Comparison of ENCODE assay signal across 14 cellular contexts in the genomic region with DNA sequence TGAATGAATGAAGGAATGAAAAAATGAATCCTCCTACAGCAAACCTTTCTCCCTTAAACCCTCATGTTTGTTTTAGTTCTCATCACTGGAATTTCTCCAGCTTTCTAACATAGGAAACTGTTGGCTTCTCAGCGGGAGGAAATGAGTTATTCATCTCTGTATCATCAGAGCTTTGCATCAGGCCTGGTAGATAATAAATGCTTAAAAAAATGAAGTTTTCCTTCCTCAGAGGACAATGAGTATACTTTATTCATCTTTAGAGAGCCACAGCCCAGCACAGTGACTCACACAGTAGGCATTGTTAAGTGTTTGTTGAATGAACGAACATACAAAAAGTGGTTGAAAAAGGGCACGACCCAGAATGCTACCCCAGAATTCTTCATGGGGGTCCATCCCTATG.
DNase-seq lines count a peak whose midpoint lies in the region; ATAC-seq and TF ChIP-seq lines count a peak whose summit lies in the region.
"Had no signal": no experiment of that assay in that cellular context is flagged by ENCODE, and none has a peak within 500 bp of the region (broad histone marks: within the 10 kb centered on the region; RNA-seq: fewer than 3 reads in every experiment).

No MANE protein-coding gene starts in this region.

- no peaks in the 10 kb centered on the region for H3K36me3 Mint-ChIP-seq in nephron (ENCODE audit: low read depth)
- H3K36me3 Mint-ChIP-seq in activated naive CD4-positive, alpha-beta T cell treated with anti-CD3 and anti-CD28 coated beads for 36 hours (ENCODE audit: low read depth): no peaks in the 10 kb centered on the region
- H3K36me3 Mint-ChIP-seq: activated naive CD8-positive, alpha-beta T cell had no signal

- no peak overlapping the region for H3K4me3 Mint-ChIP-seq in nephron
- no peak overlapping the region for H3K4me3 Mint-ChIP-seq in activated naive CD4-positive, alpha-beta T cell treated with anti-CD3 and anti-CD28 coated beads for 36 hours
- H3K4me3 Mint-ChIP-seq: activated CD4-positive, alpha-beta memory T cell treated with anti-CD3 and anti-CD28 coated beads, Interleukin-2, amount 10 ng/mL, durations not matched to agents 7 days and 5 days; activated naive CD8-positive, alpha-beta T cell; CD4-positive, alpha-beta T cell; endodermal cell; T-helper 2 cell treated with Interferon-gamma antibody and Interleukin-4, amounts not matched to agents 5 μg/mL and 100 μg/mL, for 36 hours had no signal

- H3F3A ChIP-seq in PC-3 (ENCODE audit: low read length, unreplicated experiment): peaks cover 28% of the 10 kb centered on the region

- POLR2A ChIA-PET in PC-3 (lab: Charles Lee; ENCODE audit: unreplicated experiment): interaction anchor here (0.6 to 0.7 kb wide), 2 partner anchors 56 to 70 kb away, joined by 3 read pairs; no protein-coding TSS in a partner anchor

- CTCF ChIA-PET in PC-3 (lab: Charles Lee): interaction anchor here (0.6 to 1.1 kb wide), 5 partner anchors 48 to 130 kb away, joined by 3 to 9 read pairs (median 4); no protein-coding TSS in a partner anchor
- CTCF ChIA-PET in activated naive CD4-positive, alpha-beta T cell treated with anti-CD3 and anti-CD28 coated beads for 36 hours (lab: Charles Lee): no interaction called here

- intact Hi-C loops in PC-3 (cut with micrococcal nuclease): loop anchor here (1.0 kb wide), 4 partner anchors 10 to 63 kb away; a partner anchor contains a TSS
- intact Hi-C loops in activated naive CD4-positive, alpha-beta T cell treated with anti-CD3 and anti-CD28 coated beads for 36 hours (cut with micrococcal nuclease): loop anchor here (5.0 kb wide), 1 partner anchor 48 kb away; no protein-coding TSS in a partner anchor
- intact Hi-C loops in cardiac septum (cut with DNase I): no loop called here

- H3K9ac ChIP-seq in PC-3 (ENCODE audit: low read length): peak overlapping the region; percentile 84

- BruUV-seq in PC-3 (replicated peaks; lab: Mats Ljungman, UMichigan): no TSS peak

- H3K4me1 Mint-ChIP-seq in nephron: peaks cover 60% of the 10 kb centered on the region
- H3K4me1 Mint-ChIP-seq in activated naive CD4-positive, alpha-beta T cell treated with anti-CD3 and anti-CD28 coated beads for 36 hours (ENCODE audit: low read depth): no peaks in the 10 kb centered on the region

- peak overlapping the region; percentile 95 for H3K27ac ChIP-seq in PC-3 (ENCODE audit: low read length)

- H2AFZ ChIP-seq in PC-3 (ENCODE audit: low read length): peak overlapping the region; percentile 0; the same call in 1 of the 2 replicates

- DNase-seq in COLO829 (ENCODE audit: low spot score) (peak; percentile 48), PC-3 (peak; percentile 100), dermis blood vessel endothelial cell (peak; percentile 82), cardiac septum (ENCODE audit: low spot score) (no peak)
- DNase-seq in activated naive CD4-positive, alpha-beta T cell treated with anti-CD3 and anti-CD28 coated beads for 36 hours: no peak
- DNase-seq in activated CD8-positive, alpha-beta memory T cell treated with anti-CD3 and anti-CD28 coated beads, Interleukin-2, amount 50 U/mL, for 48 hours: no peak
- DNase-seq: activated CD4-positive, alpha-beta memory T cell treated with anti-CD3 and anti-CD28 coated beads, Interleukin-2, amount 10 ng/mL, durations not matched to agents 7 days and 5 days; CD4-positive, alpha-beta T cell; endodermal cell; stimulated activated CD4-positive, alpha-beta T cell treated with anti-CD3 and anti-CD28 coated beads, Interleukin-12 subunit alpha, Interleukin-12 subunit beta, amount 100 ng/mL, for 4 hours had no signal

- no peaks in the 10 kb centered on the region for H3K36me3 ChIP-seq in PC-3 (ENCODE audit: low read depth, low read length)

- H3K4me3 ChIP-seq in PC-3 (ENCODE audit: low read length): peak overlapping the region; percentile 13; the same call in 1 of the 2 replicates

- H3K4me2 ChIP-seq in PC-3 (ENCODE audit: low read length): peak overlapping the region; percentile 72

- TF ChIP-seq CTCF in PC-3 (conservative IDR thresholded peaks at IDR 0.05; ENCODE audit: low read depth, low read length): no peak
- no peak for TF ChIP-seq CTCF in nephron (IDR thresholded peaks at IDR 0.05; ENCODE audit: unreplicated experiment in 3 of 3)

- H3K27ac Mint-ChIP-seq in nephron: peak overlapping the region in 2 of 3 experiments; percentile 65 to 79
- no peak overlapping the region for H3K27ac Mint-ChIP-seq in activated naive CD4-positive, alpha-beta T cell treated with anti-CD3 and anti-CD28 coated beads for 36 hours
- H3K27ac Mint-ChIP-seq: activated CD4-positive, alpha-beta memory T cell treated with anti-CD3 and anti-CD28 coated beads, Interleukin-2, amount 10 ng/mL, durations not matched to agents 7 days and 5 days; activated naive CD8-positive, alpha-beta T cell; CD4-positive, alpha-beta T cell; T-helper 2 cell treated with Interferon-gamma antibody and Interleukin-4, amounts not matched to agents 5 μg/mL and 100 μg/mL, for 36 hours had no signal

- no peaks in the 10 kb centered on the region for H3K27me3 ChIP-seq in PC-3 (ENCODE audit: low read length)

- peaks cover 4% of the 10 kb centered on the region for H3K27me3 Mint-ChIP-seq in nephron (ENCODE audit: low read depth)
- no peaks in the 10 kb centered on the region for H3K27me3 Mint-ChIP-seq in activated naive CD4-positive, alpha-beta T cell treated with anti-CD3 and anti-CD28 coated beads for 36 hours (ENCODE audit: low read depth)
- H3K27me3 Mint-ChIP-seq: activated CD4-positive, alpha-beta memory T cell treated with anti-CD3 and anti-CD28 coated beads, Interleukin-2, amount 10 ng/mL, durations not matched to agents 7 days and 5 days; activated naive CD8-positive, alpha-beta T cell; CD4-positive, alpha-beta T cell had no signal

- peaks cover 90% of the 10 kb centered on the region for H3K4me1 ChIP-seq in PC-3 (ENCODE audit: insufficient read depth, low read length)

- H3K9me3 ChIP-seq in PC-3 (ENCODE audit: low read length): no peaks in the 10 kb centered on the region

- no peaks in the 10 kb centered on the region for H4K20me1 ChIP-seq in PC-3 (ENCODE audit: low read length)

- peaks cover 60% of the 10 kb centered on the region for H3K79me2 ChIP-seq in PC-3 (ENCODE audit: low read length)

- peak; percentile 61 for ATAC-seq in PC-3
- no peak for ATAC-seq in activated CD4-positive, CD25-positive, alpha-beta regulatory T cell treated with anti-CD3 and anti-CD28 coated beads, Interleukin-2, amount 50 U/mL, for 24 hours

- no peaks in the 10 kb centered on the region for H3K9me2 ChIP-seq in PC-3 (replicated peaks; ENCODE audit: low read length)

- H3K9me3 Mint-ChIP-seq in nephron: no peaks in the 10 kb centered on the region
- no peaks in the 10 kb centered on the region for H3K9me3 Mint-ChIP-seq in activated naive CD4-positive, alpha-beta T cell treated with anti-CD3 and anti-CD28 coated beads for 36 hours
- H3K9me3 Mint-ChIP-seq: activated CD4-positive, alpha-beta memory T cell treated with anti-CD3 and anti-CD28 coated beads, Interleukin-2, amount 10 ng/mL, durations not matched to agents 7 days and 5 days; CD4-positive, alpha-beta T cell; endodermal cell; T-helper 2 cell treated with Interferon-gamma antibody and Interleukin-4, amounts not matched to agents 5 μg/mL and 100 μg/mL, for 36 hours had no signal

Comparison
In these comparisons a context has a peak if more than half of its experiments do, and no peak if none do; other contexts are left out.
1. DNase-seq: peak in COLO829 (single experiment), PC-3 (single experiment) and dermis blood vessel endothelial cell (single experiment); none in activated naive CD4-positive, alpha-beta T cell treated with anti-CD3 and anti-CD28 coated beads for 36 hours (single experiment), cardiac septum (single experiment) and activated CD8-positive, alpha-beta memory T cell treated with anti-CD3 and anti-CD28 coated beads, Interleukin-2, amount 50 U/mL, for 48 hours (single experiment).